Comparison of ENCODE assay signal across 11 cellular contexts in genomic region chr1:175725684-175726083, GRCh38. TPM values are rescaled to one million over a fixed set of nuclear protein-coding genes. Genes with fewer than 3 reads are reported as not detected.
DNase-seq lines count a peak whose midpoint lies in the region; ATAC-seq and TF ChIP-seq lines count a peak whose summit lies in the region.
"Had no signal": no experiment of that assay in that cellular context is flagged by ENCODE, and none has a peak within 500 bp of the region (broad histone marks: within the 10 kb centered on the region; RNA-seq: fewer than 3 reads in every experiment).

No MANE protein-coding gene starts in this region.

- 21% methylated on average over 4 of the region's 4 CpGs for WGBS in SK-N-SH (ENCODE audit: low lambda C conversion rate)

- H3K9me2 ChIP-seq in SK-N-SH = no peaks in the 10 kb centered on the region

- H3K4me3 ChIP-seq in SK-N-SH (ENCODE audit: low read depth in 2 of 2, low read length in 1 of 2) (no peak overlapping the region), epithelial cell of proximal tubule (ENCODE audit: low read depth, low read length) (no peak overlapping the region)

- H3K4me1 Mint-ChIP-seq in progenitor cell of endocrine pancreas (ENCODE audit: low read depth) = no peaks in the 10 kb centered on the region
- H3K4me1 Mint-ChIP-seq: activated B cell treated with CpG ODN at 0.5 μM for 24 hours had no signal

- H3K36me3 Mint-ChIP-seq in progenitor cell of endocrine pancreas (ENCODE audit: insufficient read depth) = no peaks in the 10 kb centered on the region

- TF ChIP-seq CTCF in SK-N-SH (IDR thresholded peaks at IDR 0.05) = no peak
- TF ChIP-seq CTCF in epithelial cell of proximal tubule (conservative IDR thresholded peaks at IDR 0.05; ENCODE audit: low read depth, low read length) = no peak
- no peak for TF ChIP-seq CTCF in progenitor cell of endocrine pancreas (IDR thresholded peaks at IDR 0.05; ENCODE audit: unreplicated experiment)

- no peak overlapping the region for H3K27ac Mint-ChIP-seq in progenitor cell of endocrine pancreas
- H3K27ac Mint-ChIP-seq: activated B cell treated with CpG ODN at 0.5 μM for 24 hours had no signal

- H3K27me3 ChIP-seq in SK-N-SH (ENCODE audit: insufficient read depth) = no peaks in the 10 kb centered on the region

- no peak overlapping the region for H2AFZ ChIP-seq in SK-N-SH (ENCODE audit: low read depth)

- H3K4me3 Mint-ChIP-seq in progenitor cell of endocrine pancreas (ENCODE audit: low read depth) = no peak overlapping the region
- H3K4me3 Mint-ChIP-seq: activated B cell treated with CpG ODN at 0.5 μM for 24 hours had no signal

- no peak overlapping the region for H3K9ac ChIP-seq in SK-N-SH

- peaks cover 7% of the 10 kb centered on the region for H3K27me3 Mint-ChIP-seq in progenitor cell of endocrine pancreas

- CTCF ChIA-PET in SK-N-SH (lab: Yijun Ruan, JAX) = interaction anchor here (1.2 kb wide), 1 partner anchor 18 kb away, joined by 5 read pairs; no protein-coding TSS in a partner anchor

- H3K36me3 ChIP-seq in SK-N-SH (replicated peaks in 1 of 2; ENCODE audit: control insufficient read depth in 1 of 2, insufficient read depth in 2 of 2, low read length in 1 of 2) = no peaks in the 10 kb centered on the region

- no peaks in the 10 kb centered on the region for H3K9me3 Mint-ChIP-seq in progenitor cell of endocrine pancreas (ENCODE audit: low read depth)
- H3K9me3 Mint-ChIP-seq: activated B cell treated with CpG ODN at 0.5 μM for 24 hours had no signal

- no peaks in the 10 kb centered on the region for H3K9me3 ChIP-seq in SK-N-SH

- intact Hi-C loops in left ventricle myocardium superior (cut with micrococcal nuclease) = no loop called here

- POLR2A ChIA-PET in SK-N-SH (lab: Yijun Ruan, JAX) = no interaction called here

- H3F3A ChIP-seq in SK-N-SH (replicated peaks; ENCODE audit: insufficient read depth) = no peaks in the 10 kb centered on the region

- TF ChIP-seq RAD21 in SK-N-SH (IDR thresholded peaks at IDR 0.05; ENCODE audit: low read length) = no peak

- no peak for TF ChIP-seq EP300 in SK-N-SH (IDR thresholded peaks at IDR 0.05; ENCODE audit: borderline replicate concordance in 1 of 2, low read depth in 1 of 2, low read length in 1 of 2)

- ATAC-seq in SK-N-SH treated with all-trans-retinoic acid at 6 μM for 48 hours (no peak), HG03565 (IDR thresholded peaks at IDR 0.05; ENCODE audit: unreplicated experiment) (no peak), left ventricle myocardium superior (no peak)

- H3K4me2 ChIP-seq in SK-N-SH = no peak overlapping the region

- no peaks in the 10 kb centered on the region for H4K20me1 ChIP-seq in SK-N-SH (ENCODE audit: insufficient read depth)

- no peaks in the 10 kb centered on the region for H3K79me2 ChIP-seq in SK-N-SH (ENCODE audit: insufficient read depth)

- H3K4me1 ChIP-seq in SK-N-SH (ENCODE audit: control insufficient read depth in 1 of 2, insufficient read depth in 2 of 2, low read depth in 1 of 2, low read length in 1 of 2) = peaks cover 0 to 12% of the 10 kb centered on the region in 2 experiments; a peak in 2 of 4 replicates

- DNase-seq in SK-N-SH (no peak), OCI-M1 (lab: John Stamatoyannopoulos, UW) (peak; percentile 72), epithelial cell of proximal tubule (ENCODE audit: low read depth) (peak; percentile 9), progenitor cell of endocrine pancreas (ENCODE audit: low spot score, unreplicated experiment) (peak; percentile 49), germinal center (ENCODE audit: low spot score) (no peak), left ventricle myocardium superior (no peak)
- DNase-seq: activated B cell treated with CpG ODN at 0.5 μM for 24 hours, NCI-H187 had no signal

- H3K27ac ChIP-seq in SK-N-SH (ENCODE audit: low read depth in 2 of 2, low read length in 1 of 2) = no peak overlapping the region

TF ChIP-seq in SK-N-SH, 30 proteins besides CTCF, POLR2A, EP300 and RAD21:
- TF ChIP-seq, protein P1, sequence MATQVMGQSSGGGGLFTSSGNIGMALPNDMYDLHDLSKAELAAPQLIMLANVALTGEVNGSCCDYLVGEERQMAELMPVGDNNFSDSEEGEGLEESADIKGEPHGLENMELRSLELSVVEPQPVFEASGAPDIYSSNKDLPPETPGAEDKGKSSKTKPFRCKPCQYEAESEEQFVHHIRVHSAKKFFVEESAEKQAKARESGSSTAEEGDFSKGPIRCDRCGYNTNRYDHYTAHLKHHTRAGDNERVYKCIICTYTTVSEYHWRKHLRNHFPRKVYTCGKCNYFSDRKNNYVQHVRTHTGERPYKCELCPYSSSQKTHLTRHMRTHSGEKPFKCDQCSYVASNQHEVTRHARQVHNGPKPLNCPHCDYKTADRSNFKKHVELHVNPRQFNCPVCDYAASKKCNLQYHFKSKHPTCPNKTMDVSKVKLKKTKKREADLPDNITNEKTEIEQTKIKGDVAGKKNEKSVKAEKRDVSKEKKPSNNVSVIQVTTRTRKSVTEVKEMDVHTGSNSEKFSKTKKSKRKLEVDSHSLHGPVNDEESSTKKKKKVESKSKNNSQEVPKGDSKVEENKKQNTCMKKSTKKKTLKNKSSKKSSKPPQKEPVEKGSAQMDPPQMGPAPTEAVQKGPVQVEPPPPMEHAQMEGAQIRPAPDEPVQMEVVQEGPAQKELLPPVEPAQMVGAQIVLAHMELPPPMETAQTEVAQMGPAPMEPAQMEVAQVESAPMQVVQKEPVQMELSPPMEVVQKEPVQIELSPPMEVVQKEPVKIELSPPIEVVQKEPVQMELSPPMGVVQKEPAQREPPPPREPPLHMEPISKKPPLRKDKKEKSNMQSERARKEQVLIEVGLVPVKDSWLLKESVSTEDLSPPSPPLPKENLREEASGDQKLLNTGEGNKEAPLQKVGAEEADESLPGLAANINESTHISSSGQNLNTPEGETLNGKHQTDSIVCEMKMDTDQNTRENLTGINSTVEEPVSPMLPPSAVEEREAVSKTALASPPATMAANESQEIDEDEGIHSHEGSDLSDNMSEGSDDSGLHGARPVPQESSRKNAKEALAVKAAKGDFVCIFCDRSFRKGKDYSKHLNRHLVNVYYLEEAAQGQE (IDR thresholded peaks at IDR 0.05; ENCODE audit: low read depth, low read length) = peak; percentile 86
- TF ChIP-seq FOSL2 (IDR thresholded peaks at IDR 0.05; ENCODE audit: borderline replicate concordance, low read depth) = no peak
- no peak for TF ChIP-seq RCOR1 (IDR thresholded peaks at IDR 0.05; ENCODE audit: low read length)
- no peak for TF ChIP-seq NRF1 (IDR thresholded peaks at IDR 0.05; ENCODE audit: low read depth, low read length)

TF ChIP-seq in SK-N-SH treated with all-trans-retinoic acid at 6 μM for 48 hours, 23 proteins besides CTCF, POLR2A, EP300 and RAD21:
- TF ChIP-seq ZNF565 (CRISPR knock-in tag; conservative IDR thresholded peaks at IDR 0.05; ENCODE audit: low read depth) = no peak
- no peak for TF ChIP-seq OSR1 (CRISPR knock-in tag; IDR thresholded peaks at IDR 0.05)
- TF ChIP-seq RARB (CRISPR knock-in tag; IDR thresholded peaks at IDR 0.05) = no peak
- TF ChIP-seq, protein P2, sequence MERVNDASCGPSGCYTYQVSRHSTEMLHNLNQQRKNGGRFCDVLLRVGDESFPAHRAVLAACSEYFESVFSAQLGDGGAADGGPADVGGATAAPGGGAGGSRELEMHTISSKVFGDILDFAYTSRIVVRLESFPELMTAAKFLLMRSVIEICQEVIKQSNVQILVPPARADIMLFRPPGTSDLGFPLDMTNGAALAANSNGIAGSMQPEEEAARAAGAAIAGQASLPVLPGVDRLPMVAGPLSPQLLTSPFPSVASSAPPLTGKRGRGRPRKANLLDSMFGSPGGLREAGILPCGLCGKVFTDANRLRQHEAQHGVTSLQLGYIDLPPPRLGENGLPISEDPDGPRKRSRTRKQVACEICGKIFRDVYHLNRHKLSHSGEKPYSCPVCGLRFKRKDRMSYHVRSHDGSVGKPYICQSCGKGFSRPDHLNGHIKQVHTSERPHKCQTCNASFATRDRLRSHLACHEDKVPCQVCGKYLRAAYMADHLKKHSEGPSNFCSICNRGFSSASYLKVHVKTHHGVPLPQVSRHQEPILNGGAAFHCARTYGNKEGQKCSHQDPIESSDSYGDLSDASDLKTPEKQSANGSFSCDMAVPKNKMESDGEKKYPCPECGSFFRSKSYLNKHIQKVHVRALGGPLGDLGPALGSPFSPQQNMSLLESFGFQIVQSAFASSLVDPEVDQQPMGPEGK (CRISPR knock-in tag; IDR thresholded peaks at IDR 0.05; ENCODE audit: borderline replicate concordance) = no peak
- no peak for TF ChIP-seq SNAI2 (CRISPR knock-in tag; IDR thresholded peaks at IDR 0.05)
- TF ChIP-seq, protein P3, sequence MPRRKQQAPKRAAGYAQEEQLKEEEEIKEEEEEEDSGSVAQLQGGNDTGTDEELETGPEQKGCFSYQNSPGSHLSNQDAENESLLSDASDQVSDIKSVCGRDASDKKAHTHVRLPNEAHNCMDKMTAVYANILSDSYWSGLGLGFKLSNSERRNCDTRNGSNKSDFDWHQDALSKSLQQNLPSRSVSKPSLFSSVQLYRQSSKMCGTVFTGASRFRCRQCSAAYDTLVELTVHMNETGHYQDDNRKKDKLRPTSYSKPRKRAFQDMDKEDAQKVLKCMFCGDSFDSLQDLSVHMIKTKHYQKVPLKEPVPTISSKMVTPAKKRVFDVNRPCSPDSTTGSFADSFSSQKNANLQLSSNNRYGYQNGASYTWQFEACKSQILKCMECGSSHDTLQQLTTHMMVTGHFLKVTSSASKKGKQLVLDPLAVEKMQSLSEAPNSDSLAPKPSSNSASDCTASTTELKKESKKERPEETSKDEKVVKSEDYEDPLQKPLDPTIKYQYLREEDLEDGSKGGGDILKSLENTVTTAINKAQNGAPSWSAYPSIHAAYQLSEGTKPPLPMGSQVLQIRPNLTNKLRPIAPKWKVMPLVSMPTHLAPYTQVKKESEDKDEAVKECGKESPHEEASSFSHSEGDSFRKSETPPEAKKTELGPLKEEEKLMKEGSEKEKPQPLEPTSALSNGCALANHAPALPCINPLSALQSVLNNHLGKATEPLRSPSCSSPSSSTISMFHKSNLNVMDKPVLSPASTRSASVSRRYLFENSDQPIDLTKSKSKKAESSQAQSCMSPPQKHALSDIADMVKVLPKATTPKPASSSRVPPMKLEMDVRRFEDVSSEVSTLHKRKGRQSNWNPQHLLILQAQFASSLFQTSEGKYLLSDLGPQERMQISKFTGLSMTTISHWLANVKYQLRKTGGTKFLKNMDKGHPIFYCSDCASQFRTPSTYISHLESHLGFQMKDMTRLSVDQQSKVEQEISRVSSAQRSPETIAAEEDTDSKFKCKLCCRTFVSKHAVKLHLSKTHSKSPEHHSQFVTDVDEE (CRISPR knock-in tag; IDR thresholded peaks at IDR 0.05) = no peak
- TF ChIP-seq ZNF70 (CRISPR knock-in tag; IDR thresholded peaks at IDR 0.05) = no peak
- TF ChIP-seq TOX (CRISPR knock-in tag; IDR thresholded peaks at IDR 0.05; ENCODE audit: borderline replicate concordance) = no peak

RNA-seq across cellular contexts. Expression of gene TNR, which starts 17.7 kb away (rescaled TPM):
- 0.02 and 0.06 TPM in 2 replicates for polyA plus RNA-seq in SK-N-SH (2012; rRNA removed)
- 0.03 and 0.07 TPM in 2 replicates for polyA plus RNA-seq in SK-N-SH (2012; cell fraction: cytosol; rRNA removed)
- polyA plus RNA-seq in SK-N-SH (2012; cell fraction: nucleus; rRNA removed) = 0.02 TPM in 2 replicates
- not detected in 2 replicates for total RNA-seq in epithelial cell of proximal tubule
- total RNA-seq in progenitor cell of endocrine pancreas = 2.1 and 2.2 TPM in 2 replicates
- not detected for total RNA-seq in left ventricle myocardium superior
- polyA plus RNA-seq: AG04450 had no signal

Comparison
In these comparisons a context has a peak if more than half of its experiments do, and no peak if none do; other contexts are left out.
1. DNase-seq: peak in OCI-M1 (single experiment), epithelial cell of proximal tubule (single experiment) and progenitor cell of endocrine pancreas (single experiment); none in SK-N-SH (single experiment), germinal center (single experiment) and left ventricle myocardium superior (single experiment).